Comparison of ENCODE assay signal across 1 cellular context in the genomic region with DNA sequence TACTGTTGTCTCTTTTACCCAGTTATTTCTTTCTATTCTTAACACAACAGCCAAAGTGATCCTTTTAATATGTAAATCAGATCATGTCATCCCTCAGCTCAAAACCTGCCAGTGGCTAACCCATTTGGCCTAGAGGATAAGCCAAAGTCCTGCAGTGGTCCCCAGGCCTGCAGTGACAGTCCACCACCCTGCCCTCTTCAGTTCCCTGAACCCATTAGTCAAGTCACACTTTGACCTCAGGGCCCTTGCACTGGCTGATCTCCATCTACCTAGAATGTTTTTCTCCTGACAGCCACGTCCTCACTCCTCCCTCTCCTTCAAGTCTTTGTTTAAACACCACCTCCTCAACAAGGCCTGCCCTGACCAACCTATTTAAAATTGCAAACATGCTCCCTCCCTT.
A peak's percentile ranks its signal among the peaks of the same experiment; 100 is the strongest.
TF ChIP-seq lines count a peak whose summit lies in the region.

No MANE protein-coding gene starts in this region.

TF ChIP-seq in K562, 482 proteins besides CTCF, POLR2A, EP300 and RAD21:
- TF ChIP-seq RBM25 (IDR thresholded peaks at IDR 0.05; ENCODE audit: low read depth, low read length, severe bottlenecking) = peak; percentile 71
- TF ChIP-seq ZNF79 (CRISPR knock-in tag; IDR thresholded peaks at IDR 0.05; ENCODE audit: low read depth) = no peak
- TF ChIP-seq KDM1A (IDR thresholded peaks at IDR 0.05) = 0 out of 4 replicates have a peak, but pooled peaks of 1 of the 2 experiments have one; percentile 8
- TF ChIP-seq POLR3G (IDR thresholded peaks at IDR 0.05; ENCODE audit: extremely low read depth, insufficient read length, insufficient replicate concordance) = no peak
- TF ChIP-seq CBX5 (IDR thresholded peaks at IDR 0.05; ENCODE audit: borderline replicate concordance, low read depth) = no peak
TF ChIP-seq in K562: peak in this region for 2.
